In the genomic region with DNA sequence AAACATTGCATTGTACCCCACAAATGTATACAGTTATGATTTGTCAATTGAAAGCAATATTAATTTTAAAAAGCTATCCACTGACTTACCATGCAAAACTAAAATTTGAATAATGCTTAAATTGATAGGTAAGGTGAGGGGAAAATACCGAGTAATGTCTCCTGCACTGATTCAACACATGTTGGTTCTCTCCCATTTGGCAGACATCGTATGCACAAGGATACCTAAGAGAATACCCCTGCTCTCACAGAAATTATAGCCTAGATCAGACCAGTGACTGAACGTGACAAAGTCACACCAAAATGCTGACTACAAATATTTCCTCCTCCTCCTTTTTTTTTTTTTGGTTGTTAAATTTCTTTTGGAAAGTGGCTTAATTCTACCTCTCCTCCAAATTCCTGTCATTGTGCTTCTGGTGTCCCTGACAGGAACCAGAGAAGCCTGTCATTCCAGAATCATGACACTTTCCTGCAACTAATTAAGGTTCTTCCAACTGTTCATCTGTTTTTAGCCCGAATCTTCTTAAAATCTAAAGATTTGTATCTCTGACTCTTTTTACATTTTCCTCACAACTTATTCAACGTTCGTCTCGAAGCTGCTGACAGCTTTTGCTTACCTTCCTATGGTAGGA, we compare ENCODE assay signal across 33 cellular contexts. TPM values are rescaled to one million over a fixed set of nuclear protein-coding genes. Genes with fewer than 3 reads are reported as not detected.
"Had no signal": no experiment of that assay in that cellular context is flagged by ENCODE, and none has a peak within 500 bp of the region (broad histone marks: within the 10 kb centered on the region; RNA-seq: fewer than 3 reads in every experiment).

No MANE protein-coding gene starts in this region.

- H3K27me3 Mint-ChIP-seq: activated CD4-positive, alpha-beta memory T cell treated with anti-CD3 and anti-CD28 coated beads for 36 hours had no signal

- H3K36me3 Mint-ChIP-seq: activated CD4-positive, alpha-beta memory T cell treated with anti-CD3 and anti-CD28 coated beads for 36 hours; activated naive CD8-positive, alpha-beta T cell treated with anti-CD3 and anti-CD28 coated beads, Interleukin-2, amount 10 ng/mL, durations not matched to agents 7 days and 5 days; natural killer cell treated with Interleukin-12 subunit alpha and Interleukin-12 subunit beta and Interleukin-15 and Interleukin-18, amount 100 ng/mL, for 72 hours had no signal

- H3K4me1 Mint-ChIP-seq: activated naive CD8-positive, alpha-beta T cell treated with anti-CD3 and anti-CD28 coated beads, Interleukin-2, amount 10 ng/mL, durations not matched to agents 7 days and 5 days had no signal

- H3K27ac Mint-ChIP-seq: activated CD4-positive, alpha-beta memory T cell treated with anti-CD3 and anti-CD28 coated beads for 36 hours; activated naive CD4-positive, alpha-beta T cell treated with anti-CD3 and anti-CD28 coated beads for 36 hours; activated naive CD8-positive, alpha-beta T cell treated with anti-CD3 and anti-CD28 coated beads, Interleukin-2, amount 10 ng/mL, durations not matched to agents 7 days and 5 days; activated T-helper 1 cell treated with anti-CD3 and anti-CD28 coated beads, Interleukin-12 subunit alpha, Interleukin-12 subunit beta, Interleukin-2, Interleukin-4 antibody, amounts not matched to agents 30 ng/mL and 10 ng/mL and 1 ng/mL, durations not matched to agents 14 hours and 24 hours and 36 hours; natural killer cell treated with Interleukin-12 subunit alpha and Interleukin-12 subunit beta and Interleukin-15 and Interleukin-18, amount 100 ng/mL, for 72 hours; T-helper 2 cell treated with Interferon-gamma antibody and Interleukin-4, amounts not matched to agents 5 μg/mL and 100 μg/mL, for 36 hours had no signal

- H3K9me3 Mint-ChIP-seq: activated T-helper 1 cell treated with anti-CD3 and anti-CD28 coated beads, Interleukin-12 subunit alpha, Interleukin-12 subunit beta, Interleukin-2, Interleukin-4 antibody, amounts not matched to agents 30 ng/mL and 10 ng/mL and 1 ng/mL, durations not matched to agents 14 hours and 24 hours and 36 hours; natural killer cell treated with Interleukin-12 subunit alpha and Interleukin-12 subunit beta and Interleukin-15 and Interleukin-18, amount 100 ng/mL, for 72 hours; T-helper 2 cell treated with Interferon-gamma antibody and Interleukin-4, amounts not matched to agents 5 μg/mL and 100 μg/mL, for 36 hours had no signal

- ATAC-seq: effector memory CD8-positive, alpha-beta T cell; gastroesophageal sphincter; left lobe of liver; mucosa of descending colon; natural killer cell treated with Interleukin-12 subunit alpha and Interleukin-12 subunit beta and Interleukin-15 and Interleukin-18, amount 100 ng/mL, for 72 hours; right lobe of liver had no signal

- DNase-seq: activated CD4-positive, alpha-beta memory T cell treated with anti-CD3 and anti-CD28 coated beads for 36 hours; activated CD4-positive, alpha-beta T cell treated with anti-CD3 and anti-CD28 coated beads for 48 hours; activated CD8-positive, alpha-beta memory T cell treated with anti-CD3 and anti-CD28 coated beads, Interleukin-2, amount 50 U/mL, for 4 hours; activated effector memory CD4-positive, alpha-beta T cell treated with anti-CD3 and anti-CD28 coated beads, Interleukin-2, amount 50 U/mL, for 16 hours; activated naive CD4-positive, alpha-beta T cell treated with anti-CD3 and anti-CD28 coated beads for 36 hours; activated naive CD8-positive, alpha-beta T cell treated with anti-CD3 and anti-CD28 coated beads, Interleukin-2, amount 10 ng/mL, durations not matched to agents 7 days and 5 days; activated T-cell treated with anti-CD3 and anti-CD28 coated beads, Interleukin-2, amount 50 U/mL, for 1 hour; amygdala; cerebellar nuclear complex; cortex of kidney; effector memory CD8-positive, alpha-beta T cell; erythroblast; hypothalamus; mucosa of descending colon; posterior cingulate gyrus; right lobe of liver; stimulated activated CD4-positive, alpha-beta T cell treated with anti-CD3 and anti-CD28 coated beads, Interleukin-12 subunit alpha, Interleukin-12 subunit beta, amount 100 ng/mL, for 4 hours; stimulated activated CD4-positive, alpha-beta T cell treated with anti-CD3 and anti-CD28 coated beads, Interleukin-4, amount 100 ng/mL, for 1 hour; T-helper 1 cell; transverse colon had no signal

- H3K4me3 Mint-ChIP-seq: activated CD4-positive, alpha-beta memory T cell treated with anti-CD3 and anti-CD28 coated beads for 36 hours; activated naive CD4-positive, alpha-beta T cell treated with anti-CD3 and anti-CD28 coated beads for 36 hours; activated naive CD8-positive, alpha-beta T cell treated with anti-CD3 and anti-CD28 coated beads, Interleukin-2, amount 10 ng/mL, durations not matched to agents 7 days and 5 days; activated T-helper 1 cell treated with anti-CD3 and anti-CD28 coated beads, Interleukin-12 subunit alpha, Interleukin-12 subunit beta, Interleukin-2, Interleukin-4 antibody, amounts not matched to agents 30 ng/mL and 10 ng/mL and 1 ng/mL, durations not matched to agents 14 hours and 24 hours and 36 hours; effector memory CD8-positive, alpha-beta T cell; natural killer cell treated with Interleukin-12 subunit alpha and Interleukin-12 subunit beta and Interleukin-15 and Interleukin-18, amount 100 ng/mL, for 72 hours; T-helper 2 cell treated with Interferon-gamma antibody and Interleukin-4, amounts not matched to agents 5 μg/mL and 100 μg/mL, for 36 hours had no signal

RNA-seq across cellular contexts. Expression of a gene that starts 58.1 kb away (rescaled TPM):
- total RNA-seq: activated CD4-positive, alpha-beta memory T cell treated with anti-CD3 and anti-CD28 coated beads for 36 hours; activated CD8-positive, alpha-beta memory T cell treated with anti-CD3 and anti-CD28 coated beads for 36 hours; activated naive CD4-positive, alpha-beta T cell treated with anti-CD3 and anti-CD28 coated beads for 36 hours; activated naive CD8-positive, alpha-beta T cell treated with anti-CD3 and anti-CD28 coated beads, Interleukin-2, amount 10 ng/mL, durations not matched to agents 7 days and 5 days; activated T-helper 1 cell treated with anti-CD3 and anti-CD28 coated beads, Interleukin-12 subunit alpha, Interleukin-12 subunit beta, Interleukin-2, Interleukin-4 antibody, amounts not matched to agents 30 ng/mL and 10 ng/mL and 1 ng/mL, durations not matched to agents 14 hours and 24 hours and 36 hours; bronchial epithelial cell; fibroblast of villous mesenchyme; kidney epithelial cell; left lobe of liver; mesenteric fat pad; myocyte; natural killer cell treated with Interleukin-12 subunit alpha and Interleukin-12 subunit beta and Interleukin-15 and Interleukin-18, amount 100 ng/mL, for 72 hours; osteoblast; right lobe of liver; suprapubic skin; transverse colon had no signal
